8 cellular contexts compared by ENCODE assay signal in the genomic region with DNA sequence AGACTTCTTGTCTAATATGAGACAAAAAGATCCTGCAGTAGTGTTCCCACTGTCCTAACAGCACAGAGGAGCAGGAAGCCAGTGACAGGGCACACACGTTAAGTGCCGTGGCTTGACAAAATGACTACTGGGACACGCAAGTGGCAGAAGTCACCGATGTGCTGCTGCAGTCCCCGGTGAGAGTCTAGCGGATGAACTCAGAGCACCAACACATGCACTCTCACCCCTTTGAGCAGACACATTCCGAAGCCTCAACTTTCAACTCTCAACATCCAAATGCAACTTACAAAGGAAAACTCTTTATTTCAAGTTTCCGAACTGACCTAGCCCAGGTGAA. TPM values are rescaled to one million over a fixed set of nuclear protein-coding genes. Genes with fewer than 3 reads are reported as not detected.
DNase-seq lines count a peak whose midpoint lies in the region; ATAC-seq and TF ChIP-seq lines count a peak whose summit lies in the region.

No MANE protein-coding gene starts in this region.

- peak overlapping the region; percentile 74 for H3K4me2 ChIP-seq in neural cell (ENCODE audit: low read length)

- no peak for TF ChIP-seq RAD21 in neural cell (conservative IDR thresholded peaks at IDR 0.05)

- H3K9me3 Mint-ChIP-seq in T-cell, result no peaks in the 10 kb centered on the region

- no peaks in the 10 kb centered on the region for H3K9me3 ChIP-seq in neural cell (ENCODE audit: low read length)

- peak overlapping the region; percentile 44 for H3K9ac ChIP-seq in neural cell (ENCODE audit: low read length)

- H3K4me3 Mint-ChIP-seq in T-cell, result peak overlapping the region; percentile 62 to 75 (median 65)

- no peak overlapping the region for H3K27ac ChIP-seq in neural cell (ENCODE audit: low read length)

- H3K36me3 Mint-ChIP-seq in T-cell, result no peaks in the 10 kb centered on the region

- H3K36me3 ChIP-seq in neural cell (ENCODE audit: insufficient read depth, low read length), result no peaks in the 10 kb centered on the region

- no peaks in the 10 kb centered on the region for H3K9me2 ChIP-seq in neural cell (ENCODE audit: insufficient read depth, low read length)

- H3F3A ChIP-seq in neural cell (ENCODE audit: insufficient read depth, low read length, poor library complexity, severe bottlenecking), result no peaks in the 10 kb centered on the region

- H3K27me3 ChIP-seq in neural cell (ENCODE audit: insufficient read depth, low read depth, low read length), result peaks cover 28% of the 10 kb centered on the region

- no peak for TF ChIP-seq CTCF in neural cell (IDR thresholded peaks at IDR 0.05; ENCODE audit: poor library complexity, severe bottlenecking)

- peaks cover 15 to 16% (median 16%) of the 10 kb centered on the region in 3 donors for H3K4me1 Mint-ChIP-seq in T-cell

- no peak for TF ChIP-seq EP300 in neural cell (conservative IDR thresholded peaks at IDR 0.05; ENCODE audit: poor library complexity, severe bottlenecking)

- H2AFZ ChIP-seq in neural cell (ENCODE audit: low read depth, low read length), result no peak overlapping the region

- DNase-seq in T-cell, result no peak
- DNase-seq in fibroblast of peridontal ligament (ENCODE audit: extremely low read depth), result peak; percentile 48
- DNase-seq in NCI-H2227 treated with DMSO at 0.1 percent for 48 hours (lab: John Stamatoyannopoulos, UW), result no peak
- DNase-seq in DMS79 (lab: John Stamatoyannopoulos, UW), result no peak
- no peak for DNase-seq in activated CD4-positive, CD25-positive, alpha-beta regulatory T cell (lab: John Stamatoyannopoulos, UW)
- DNase-seq in SKM-1 (lab: John Stamatoyannopoulos, UW; ENCODE audit: unreplicated experiment), result no peak

- ATAC-seq in GM19395 (IDR thresholded peaks at IDR 0.05; ENCODE audit: unreplicated experiment), result peak; percentile 26
- peak in 3 of 4 experiments; percentile 17 to 27 (median 23) for ATAC-seq in T-cell (replicated peaks in 1 of 4)

- POLR2A ChIA-PET in T-cell (lab: Charles Lee), result no interaction called here

- H3K79me2 ChIP-seq in neural cell (replicated peaks; ENCODE audit: insufficient read depth, low read length), result no peaks in the 10 kb centered on the region

- H3K4me3 ChIP-seq in neural cell (ENCODE audit: low read length), result peak overlapping the region; percentile 72

- H3K27ac Mint-ChIP-seq in T-cell, result no peak overlapping the region

- H3K27me3 Mint-ChIP-seq in T-cell, result peaks cover 36 to 39% of the 10 kb centered on the region in 2 donors

- CTCF ChIA-PET in T-cell (lab: Charles Lee), result interaction anchor here in 1 of 2 donors (1.4 to 2.1 kb wide), 2 partner anchors 20 to 73 kb away, joined by 3 to 5 read pairs; no protein-coding TSS in a partner anchor

- no peaks in the 10 kb centered on the region for H4K20me1 ChIP-seq in neural cell (ENCODE audit: insufficient read depth)

TF ChIP-seq in neural cell, 6 proteins besides CTCF, POLR2A, EP300 and RAD21:
- TF ChIP-seq TAF1 (IDR thresholded peaks at IDR 0.05; ENCODE audit: low read depth) (no peak), POLR2AphosphoS5 (IDR thresholded peaks at IDR 0.05) (no peak), SMC3 (conservative IDR thresholded peaks at IDR 0.05; ENCODE audit: poor library complexity) (no peak), EZH2 (IDR thresholded peaks at IDR 0.05; ENCODE audit: borderline replicate concordance, insufficient read depth, low read length, poor library complexity, severe bottlenecking) (no peak), MXI1 (conservative IDR thresholded peaks at IDR 0.05; ENCODE audit: poor library complexity, severe bottlenecking) (no peak)
- TF ChIP-seq, protein P1, sequence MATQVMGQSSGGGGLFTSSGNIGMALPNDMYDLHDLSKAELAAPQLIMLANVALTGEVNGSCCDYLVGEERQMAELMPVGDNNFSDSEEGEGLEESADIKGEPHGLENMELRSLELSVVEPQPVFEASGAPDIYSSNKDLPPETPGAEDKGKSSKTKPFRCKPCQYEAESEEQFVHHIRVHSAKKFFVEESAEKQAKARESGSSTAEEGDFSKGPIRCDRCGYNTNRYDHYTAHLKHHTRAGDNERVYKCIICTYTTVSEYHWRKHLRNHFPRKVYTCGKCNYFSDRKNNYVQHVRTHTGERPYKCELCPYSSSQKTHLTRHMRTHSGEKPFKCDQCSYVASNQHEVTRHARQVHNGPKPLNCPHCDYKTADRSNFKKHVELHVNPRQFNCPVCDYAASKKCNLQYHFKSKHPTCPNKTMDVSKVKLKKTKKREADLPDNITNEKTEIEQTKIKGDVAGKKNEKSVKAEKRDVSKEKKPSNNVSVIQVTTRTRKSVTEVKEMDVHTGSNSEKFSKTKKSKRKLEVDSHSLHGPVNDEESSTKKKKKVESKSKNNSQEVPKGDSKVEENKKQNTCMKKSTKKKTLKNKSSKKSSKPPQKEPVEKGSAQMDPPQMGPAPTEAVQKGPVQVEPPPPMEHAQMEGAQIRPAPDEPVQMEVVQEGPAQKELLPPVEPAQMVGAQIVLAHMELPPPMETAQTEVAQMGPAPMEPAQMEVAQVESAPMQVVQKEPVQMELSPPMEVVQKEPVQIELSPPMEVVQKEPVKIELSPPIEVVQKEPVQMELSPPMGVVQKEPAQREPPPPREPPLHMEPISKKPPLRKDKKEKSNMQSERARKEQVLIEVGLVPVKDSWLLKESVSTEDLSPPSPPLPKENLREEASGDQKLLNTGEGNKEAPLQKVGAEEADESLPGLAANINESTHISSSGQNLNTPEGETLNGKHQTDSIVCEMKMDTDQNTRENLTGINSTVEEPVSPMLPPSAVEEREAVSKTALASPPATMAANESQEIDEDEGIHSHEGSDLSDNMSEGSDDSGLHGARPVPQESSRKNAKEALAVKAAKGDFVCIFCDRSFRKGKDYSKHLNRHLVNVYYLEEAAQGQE (IDR thresholded peaks at IDR 0.05; ENCODE audit: borderline replicate concordance), result no peak

RNA-seq across cellular contexts. Expression of a gene that starts 0.9 kb away (rescaled TPM):
- total RNA-seq in T-cell, result under 1 TPM in 3 of 5 donors, not detected in 2; 0.25 to 0.85 (median 0.56) TPM
- 0.69 TPM in 1 of 2 replicates, not detected in the other for polyA plus RNA-seq in neural cell
- 1.2 and 1.7 TPM in 2 replicates for polyA minus RNA-seq in neural cell
